1 cellular context compared by ENCODE assay signal in genomic region chr12:17215754-17216153, GRCh38.
TF ChIP-seq lines count a peak whose summit lies in the region.

No MANE protein-coding gene starts in this region.

TF ChIP-seq in HepG2, 621 proteins besides CTCF, POLR2A, EP300 and RAD21 (continued from another document):
- TF ChIP-seq, protein P1, sequence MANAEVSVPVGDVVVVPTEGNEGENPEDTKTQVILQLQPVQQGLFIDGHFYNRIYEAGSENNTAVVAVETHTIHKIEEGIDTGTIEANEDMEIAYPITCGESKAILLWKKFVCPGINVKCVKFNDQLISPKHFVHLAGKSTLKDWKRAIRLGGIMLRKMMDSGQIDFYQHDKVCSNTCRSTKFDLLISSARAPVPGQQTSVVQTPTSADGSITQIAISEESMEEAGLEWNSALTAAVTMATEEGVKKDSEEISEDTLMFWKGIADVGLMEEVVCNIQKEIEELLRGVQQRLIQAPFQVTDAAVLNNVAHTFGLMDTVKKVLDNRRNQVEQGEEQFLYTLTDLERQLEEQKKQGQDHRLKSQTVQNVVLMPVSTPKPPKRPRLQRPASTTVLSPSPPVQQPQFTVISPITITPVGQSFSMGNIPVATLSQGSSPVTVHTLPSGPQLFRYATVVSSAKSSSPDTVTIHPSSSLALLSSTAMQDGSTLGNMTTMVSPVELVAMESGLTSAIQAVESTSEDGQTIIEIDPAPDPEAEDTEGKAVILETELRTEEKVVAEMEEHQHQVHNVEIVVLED (CRISPR knock-in tag; IDR thresholded peaks at IDR 0.05; ENCODE audit: borderline replicate concordance): no peak
- TF ChIP-seq ELK4 (CRISPR knock-in tag; IDR thresholded peaks at IDR 0.05; ENCODE audit: borderline replicate concordance) (no peak), ZEB1 (IDR thresholded peaks at IDR 0.05; ENCODE audit: insufficient replicate concordance, low read depth) (no peak), ZNF713 (CRISPR knock-in tag; IDR thresholded peaks at IDR 0.05) (no peak), ZNF800 (CRISPR knock-in tag; IDR thresholded peaks at IDR 0.05) (no peak), ZNF280D (CRISPR knock-in tag; IDR thresholded peaks at IDR 0.05) (no peak), MLXIP (CRISPR knock-in tag; IDR thresholded peaks at IDR 0.05; ENCODE audit: borderline replicate concordance) (no peak), FOXO1 (CRISPR knock-in tag; IDR thresholded peaks at IDR 0.05) (no peak), ZMAT3 (CRISPR knock-in tag; conservative IDR thresholded peaks at IDR 0.05) (no peak), PREB (CRISPR knock-in tag; IDR thresholded peaks at IDR 0.05) (no peak), AGO2 (optimal IDR thresholded peaks at IDR 0.05; ENCODE audit: low read depth, low read length) (no peak), REPIN1 (CRISPR knock-in tag; IDR thresholded peaks at IDR 0.05; ENCODE audit: borderline replicate concordance, low read depth) (no peak)
- TF ChIP-seq, protein P2, sequence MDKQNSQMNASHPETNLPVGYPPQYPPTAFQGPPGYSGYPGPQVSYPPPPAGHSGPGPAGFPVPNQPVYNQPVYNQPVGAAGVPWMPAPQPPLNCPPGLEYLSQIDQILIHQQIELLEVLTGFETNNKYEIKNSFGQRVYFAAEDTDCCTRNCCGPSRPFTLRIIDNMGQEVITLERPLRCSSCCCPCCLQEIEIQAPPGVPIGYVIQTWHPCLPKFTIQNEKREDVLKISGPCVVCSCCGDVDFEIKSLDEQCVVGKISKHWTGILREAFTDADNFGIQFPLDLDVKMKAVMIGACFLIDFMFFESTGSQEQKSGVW (CRISPR knock-in tag; IDR thresholded peaks at IDR 0.05; ENCODE audit: borderline replicate concordance): no peak
- TF ChIP-seq, protein P3, sequence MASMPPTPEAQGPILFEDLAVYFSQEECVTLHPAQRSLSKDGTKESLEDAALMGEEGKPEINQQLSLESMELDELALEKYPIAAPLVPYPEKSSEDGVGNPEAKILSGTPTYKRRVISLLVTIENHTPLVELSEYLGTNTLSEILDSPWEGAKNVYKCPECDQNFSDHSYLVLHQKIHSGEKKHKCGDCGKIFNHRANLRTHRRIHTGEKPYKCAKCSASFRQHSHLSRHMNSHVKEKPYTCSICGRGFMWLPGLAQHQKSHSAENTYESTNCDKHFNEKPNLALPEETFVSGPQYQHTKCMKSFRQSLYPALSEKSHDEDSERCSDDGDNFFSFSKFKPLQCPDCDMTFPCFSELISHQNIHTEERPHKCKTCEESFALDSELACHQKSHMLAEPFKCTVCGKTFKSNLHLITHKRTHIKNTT (CRISPR knock-in tag; IDR thresholded peaks at IDR 0.05): no peak
- TF ChIP-seq, protein P4, sequence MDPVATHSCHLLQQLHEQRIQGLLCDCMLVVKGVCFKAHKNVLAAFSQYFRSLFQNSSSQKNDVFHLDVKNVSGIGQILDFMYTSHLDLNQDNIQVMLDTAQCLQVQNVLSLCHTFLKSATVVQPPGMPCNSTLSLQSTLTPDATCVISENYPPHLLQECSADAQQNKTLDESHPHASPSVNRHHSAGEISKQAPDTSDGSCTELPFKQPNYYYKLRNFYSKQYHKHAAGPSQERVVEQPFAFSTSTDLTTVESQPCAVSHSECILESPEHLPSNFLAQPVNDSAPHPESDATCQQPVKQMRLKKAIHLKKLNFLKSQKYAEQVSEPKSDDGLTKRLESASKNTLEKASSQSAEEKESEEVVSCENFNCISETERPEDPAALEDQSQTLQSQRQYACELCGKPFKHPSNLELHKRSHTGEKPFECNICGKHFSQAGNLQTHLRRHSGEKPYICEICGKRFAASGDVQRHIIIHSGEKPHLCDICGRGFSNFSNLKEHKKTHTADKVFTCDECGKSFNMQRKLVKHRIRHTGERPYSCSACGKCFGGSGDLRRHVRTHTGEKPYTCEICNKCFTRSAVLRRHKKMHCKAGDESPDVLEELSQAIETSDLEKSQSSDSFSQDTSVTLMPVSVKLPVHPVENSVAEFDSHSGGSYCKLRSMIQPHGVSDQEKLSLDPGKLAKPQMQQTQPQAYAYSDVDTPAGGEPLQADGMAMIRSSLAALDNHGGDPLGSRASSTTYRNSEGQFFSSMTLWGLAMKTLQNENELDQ (CRISPR knock-in tag; IDR thresholded peaks at IDR 0.05; ENCODE audit: borderline replicate concordance): no peak
